In genomic region chr10:132961864-132962622, GRCh38 we compare ENCODE assay signal across 8 cellular contexts. TPM values are rescaled to one million over a fixed set of nuclear protein-coding genes. Genes with fewer than 3 reads are reported as not detected.
DNase-seq lines count a peak whose midpoint lies in the region; ATAC-seq and TF ChIP-seq lines count a peak whose summit lies in the region.

No MANE protein-coding gene starts in this region.

- ATAC-seq in HG02642 (IDR thresholded peaks at IDR 0.05; ENCODE audit: poor library complexity, unreplicated experiment): peak; percentile 66
- ATAC-seq in heart left ventricle: peak; percentile 44 to 79 (median 66)
- ATAC-seq in HG03097 (IDR thresholded peaks at IDR 0.05; ENCODE audit: low FRiP score, unreplicated experiment): no peak

- peaks cover 18% of the 10 kb centered on the region for H3K4me1 Mint-ChIP-seq in activated naive CD8-positive, alpha-beta T cell treated with anti-CD3 and anti-CD28 coated beads for 36 hours

- H3K4me3 ChIP-seq in Peyer's patch (peak overlapping the region; percentile 37 to 69 (median 58)), heart left ventricle (peak overlapping the region; percentile 12 to 77 (median 62)), tibial nerve (peak overlapping the region; percentile 38 to 66 (median 60))

- H3K9me3 ChIP-seq in Peyer's patch: no peaks in the 10 kb centered on the region
- H3K9me3 ChIP-seq in heart left ventricle: no peaks in the 10 kb centered on the region
- no peaks in the 10 kb centered on the region for H3K9me3 ChIP-seq in tibial nerve

- peaks cover 10% of the 10 kb centered on the region for H3K27me3 Mint-ChIP-seq in activated naive CD8-positive, alpha-beta T cell treated with anti-CD3 and anti-CD28 coated beads for 36 hours

- intact Hi-C loops in heart left ventricle (cut with DNase I): no loop called here

- 5 to 15% (median 8%) methylated on average over 36 to 37 of the region's 37 CpGs for WGBS in heart left ventricle, 4 donors
- 7 to 8% methylated on average over 34 to 35 of the region's 37 CpGs for WGBS in tibial nerve, 2 donors

- no peaks in the 10 kb centered on the region for H3K27me3 ChIP-seq in Peyer's patch
- H3K27me3 ChIP-seq in heart left ventricle: peaks cover 0 to 38% (median 0%) of the 10 kb centered on the region in 9 donors
- peaks cover 0 to 20% of the 10 kb centered on the region in 2 donors for H3K27me3 ChIP-seq in tibial nerve

- DNase-seq in Peyer's patch (peak; percentile 57 to 77 (median 62)), heart left ventricle (peak; percentile 49 to 79 (median 71)), pons (ENCODE audit: low spot score) (peak; percentile 22), tibial nerve (ENCODE audit: low spot score in 2 of 2) (peak in 1 of 2 donors; percentile 56)
- DNase-seq in activated naive CD8-positive, alpha-beta T cell treated with anti-CD3 and anti-CD28 coated beads for 36 hours: peak; percentile 85

- H3K4me1 ChIP-seq in Peyer's patch (no peaks in the 10 kb centered on the region), heart left ventricle (peaks cover 0 to 47% (median 6%) of the 10 kb centered on the region in 12 donors), tibial nerve (peaks cover 0 to 19% (median 2%) of the 10 kb centered on the region in 4 donors)

- H3K27ac ChIP-seq in Peyer's patch (no peak overlapping the region), heart left ventricle (peak overlapping the region in 5 of 12 donors; percentile 11 to 86 (median 54)), tibial nerve (peak overlapping the region in 1 of 4 donors; percentile 47)

- TF ChIP-seq EP300 in tibial nerve (IDR thresholded peaks at IDR 0.05): no peak

- peak overlapping the region; percentile 90 for H3K27ac Mint-ChIP-seq in activated naive CD8-positive, alpha-beta T cell treated with anti-CD3 and anti-CD28 coated beads for 36 hours

- H3K36me3 Mint-ChIP-seq in activated naive CD8-positive, alpha-beta T cell treated with anti-CD3 and anti-CD28 coated beads for 36 hours: peaks cover 2% of the 10 kb centered on the region

- H3K9me3 Mint-ChIP-seq in activated naive CD8-positive, alpha-beta T cell treated with anti-CD3 and anti-CD28 coated beads for 36 hours: no peaks in the 10 kb centered on the region

- TF ChIP-seq CTCF in GM12872 (IDR thresholded peaks at IDR 0.05; ENCODE audit: insufficient read depth, low read depth, low read length) (0 out of 3 replicates have a peak, but pooled peaks have one; percentile 8), Peyer's patch (IDR thresholded peaks at IDR 0.05) (no peak), heart left ventricle (IDR thresholded peaks at IDR 0.05) (peak in 1 of 12 donors; percentile 16), tibial nerve (IDR thresholded peaks at IDR 0.05) (no peak)

- TF ChIP-seq POLR2A in Peyer's patch (IDR thresholded peaks at IDR 0.05) (no peak), heart left ventricle (IDR thresholded peaks at IDR 0.05) (no peak), tibial nerve (IDR thresholded peaks at IDR 0.05) (no peak)

- H3K36me3 ChIP-seq in Peyer's patch (no peaks in the 10 kb centered on the region), heart left ventricle (no peaks in the 10 kb centered on the region), tibial nerve (no peaks in the 10 kb centered on the region)

- H3K4me3 Mint-ChIP-seq in activated naive CD8-positive, alpha-beta T cell treated with anti-CD3 and anti-CD28 coated beads for 36 hours: peak overlapping the region; percentile 88

RNA-seq across cellular contexts. Expression of gene CFAP46, which starts 19.7 kb away (rescaled TPM):
- not detected for total RNA-seq in Peyer's patch
- 1 to 10 TPM; 1.1 to 1.5 TPM for total RNA-seq in activated naive CD8-positive, alpha-beta T cell treated with anti-CD3 and anti-CD28 coated beads for 36 hours
- 1 to 10 TPM in 5 of 9 donors, under 1 TPM in 4; 0.61 to 1.8 (median 1.1) TPM for total RNA-seq in heart left ventricle
- polyA plus RNA-seq in heart left ventricle: under 1 TPM; 0.62 to 0.65 TPM
- total RNA-seq in tibial nerve: 1 to 10 TPM in 1 of 4 donors, under 1 TPM in 1, not detected in 2; 0.90 to 1.4 TPM
